In the genomic region with DNA sequence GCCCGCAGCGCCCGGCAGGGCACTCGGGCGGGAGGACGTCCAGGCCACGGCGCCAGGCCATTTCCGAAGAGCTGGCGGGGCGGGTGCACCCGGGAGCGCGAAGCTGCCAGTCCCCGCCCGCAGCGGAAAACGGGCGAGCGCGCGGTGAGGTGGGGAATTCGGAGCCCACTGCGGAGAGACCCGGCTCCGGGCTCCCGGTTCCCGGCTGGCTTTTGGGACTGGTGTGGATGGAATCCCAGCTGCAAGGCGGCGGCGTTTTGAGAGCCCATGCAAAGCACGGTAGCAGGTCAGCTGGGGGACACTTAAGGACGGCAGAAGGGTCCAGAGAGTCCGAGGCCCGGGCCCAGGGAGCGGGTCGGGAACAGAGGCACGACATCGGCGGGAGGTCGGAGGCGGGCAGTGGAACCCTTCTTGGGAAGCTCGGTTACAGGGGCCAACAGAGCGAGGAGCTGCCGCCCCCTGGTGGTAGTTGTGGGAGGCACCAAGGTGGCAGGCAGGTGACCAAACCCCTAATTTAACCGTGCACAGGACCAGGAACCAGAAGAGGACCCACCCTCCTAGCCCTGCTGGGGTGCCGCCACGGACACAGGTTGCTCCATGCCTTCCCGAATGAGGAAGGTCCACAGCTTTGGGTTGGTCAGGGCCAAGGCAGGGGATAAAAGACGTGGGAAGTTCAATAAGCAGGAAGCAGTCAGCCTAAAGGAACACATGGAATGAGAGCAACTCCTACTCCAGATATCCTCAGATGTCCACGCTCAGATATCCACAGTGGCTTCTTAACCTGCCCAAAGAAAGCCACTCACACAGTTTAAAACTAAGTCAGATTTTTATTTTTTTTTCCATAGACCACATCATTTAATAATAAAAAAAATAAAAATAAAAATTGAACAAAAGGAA, we compare ENCODE assay signal across 1 cellular context.
TF ChIP-seq lines count a peak whose summit lies in the region.

No MANE protein-coding gene starts in this region.

TF ChIP-seq in K562, 482 proteins besides CTCF, POLR2A, EP300 and RAD21 (continues in another document):
- TF ChIP-seq NR2F6 (CRISPR knock-in tag; IDR thresholded peaks at IDR 0.05) (0 out of 2 replicates have a peak, but pooled peaks have one; percentile 36), CBFA2T2 (conservative IDR thresholded peaks at IDR 0.05) (no peak), RBFOX2 (IDR thresholded peaks at IDR 0.05; ENCODE audit: low read depth, low read length) (peak; percentile 66), HLTF (IDR thresholded peaks at IDR 0.05) (peak; percentile 87; the same call in 1 of the 2 replicates), PYGO2 (tag; IDR thresholded peaks at IDR 0.05) (no peak), SNIP1 (IDR thresholded peaks at IDR 0.05; ENCODE audit: low read depth) (no peak), PCBP1 (IDR thresholded peaks at IDR 0.05; ENCODE audit: low read depth, low read length, poor library complexity, severe bottlenecking) (peak; percentile 18), ZNF830 (CRISPR knock-in tag; IDR thresholded peaks at IDR 0.05) (no peak), TEAD1 (CRISPR knock-in tag; IDR thresholded peaks at IDR 0.05) (peak in 1 of 2 experiments; percentile 32; a peak in 1 of 4 replicates), MTA3 (IDR thresholded peaks at IDR 0.05; ENCODE audit: borderline replicate concordance) (peak; percentile 47; the same call in 1 of the 2 replicates), CC2D1A (IDR thresholded peaks at IDR 0.05) (peak; percentile 84), SUPT5H (IDR thresholded peaks at IDR 0.05) (peak; percentile 67), MAFK (IDR thresholded peaks at IDR 0.05; ENCODE audit: low read length) (no peak), SMARCA5 (IDR thresholded peaks at IDR 0.05) (peak; percentile 61; the same call in 1 of the 2 replicates), ZNF695 (CRISPR knock-in tag; IDR thresholded peaks at IDR 0.05) (no peak), POLR2B (IDR thresholded peaks at IDR 0.05; ENCODE audit: low read depth, partially characterized antibody) (peak; percentile 61), SOX6 (IDR thresholded peaks at IDR 0.05) (no peak), FOXK1 (CRISPR knock-in tag; IDR thresholded peaks at IDR 0.05; ENCODE audit: borderline replicate concordance) (0 out of 2 replicates have a peak, but pooled peaks have one; percentile 52), NCOA1 (IDR thresholded peaks at IDR 0.05; ENCODE audit: low read depth) (no peak), KDM1A (IDR thresholded peaks at IDR 0.05) (no peak), ERF (CRISPR knock-in tag; IDR thresholded peaks at IDR 0.05) (0 out of 2 replicates have a peak, but pooled peaks have one; percentile 28), ZNF239 (CRISPR knock-in tag; IDR thresholded peaks at IDR 0.05) (no peak), MED1 (CRISPR knock-in tag; IDR thresholded peaks at IDR 0.05; ENCODE audit: borderline replicate concordance) (no peak), SP1 (CRISPR knock-in tag; IDR thresholded peaks at IDR 0.05) (peak; percentile 47), TBP (optimal IDR thresholded peaks at IDR 0.05; ENCODE audit: low read depth, low read length) (peak; percentile 29), SRF (CRISPR knock-in tag; IDR thresholded peaks at IDR 0.05) (0 out of 4 replicates have a peak, but pooled peaks of 1 of the 2 experiments have one; percentile 31), KAT7 (CRISPR knock-in tag; IDR thresholded peaks at IDR 0.05; ENCODE audit: borderline replicate concordance) (peak; percentile 93; the same call in 1 of the 2 replicates), PHTF2 (CRISPR knock-in tag; IDR thresholded peaks at IDR 0.05) (0 out of 2 replicates have a peak, but pooled peaks have one; percentile 9), CTBP1 (IDR thresholded peaks at IDR 0.05; ENCODE audit: borderline replicate concordance) (peak; percentile 83), RBBP5 (IDR thresholded peaks at IDR 0.05; ENCODE audit: borderline replicate concordance, insufficient read depth, low read length, poor library complexity, severe bottlenecking) (peak; percentile 73), ZNF41 (CRISPR knock-in tag; conservative IDR thresholded peaks at IDR 0.05) (no peak), DPF2 (IDR thresholded peaks at IDR 0.05) (0 out of 2 replicates have a peak, but pooled peaks have one; percentile 22), CBFA2T3 (IDR thresholded peaks at IDR 0.05) (no peak), TBL1XR1 (IDR thresholded peaks at IDR 0.05; ENCODE audit: low read length in 2 of 2) (peak in 1 of 2 experiments; percentile 46; a peak in 1 of 4 replicates), SPI1 (IDR thresholded peaks at IDR 0.05; ENCODE audit: borderline replicate concordance, low read depth, low read length) (no peak), NFIC (IDR thresholded peaks at IDR 0.05) (peak; percentile 24; the same call in 1 of the 2 replicates), ARID2 (IDR thresholded peaks at IDR 0.05) (peak; percentile 48; the same call in 1 of the 2 replicates), FIP1L1 (IDR thresholded peaks at IDR 0.05; ENCODE audit: low read depth, low read length, poor library complexity, severe bottlenecking) (peak; percentile 79), LCOR (CRISPR knock-in tag; IDR thresholded peaks at IDR 0.05) (peak; percentile 74; the same call in 1 of the 2 replicates), ZNF263 (CRISPR knock-in tag; IDR thresholded peaks at IDR 0.05; ENCODE audit: borderline replicate concordance) (0 out of 2 replicates have a peak, but pooled peaks have one; percentile 15), RHOXF2B (CRISPR knock-in tag; conservative IDR thresholded peaks at IDR 0.05) (0 out of 2 replicates have a peak, but pooled peaks have one; percentile 63)
- TF ChIP-seq, protein P1, sequence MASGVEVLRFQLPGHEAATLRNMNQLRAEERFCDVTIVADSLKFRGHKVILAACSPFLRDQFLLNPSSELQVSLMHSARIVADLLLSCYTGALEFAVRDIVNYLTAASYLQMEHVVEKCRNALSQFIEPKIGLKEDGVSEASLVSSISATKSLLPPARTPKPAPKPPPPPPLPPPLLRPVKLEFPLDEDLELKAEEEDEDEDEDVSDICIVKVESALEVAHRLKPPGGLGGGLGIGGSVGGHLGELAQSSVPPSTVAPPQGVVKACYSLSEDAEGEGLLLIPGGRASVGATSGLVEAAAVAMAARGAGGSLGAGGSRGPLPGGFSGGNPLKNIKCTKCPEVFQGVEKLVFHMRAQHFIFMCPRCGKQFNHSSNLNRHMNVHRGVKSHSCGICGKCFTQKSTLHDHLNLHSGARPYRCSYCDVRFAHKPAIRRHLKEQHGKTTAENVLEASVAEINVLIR (CRISPR knock-in tag; IDR thresholded peaks at IDR 0.05): no peak
- TF ChIP-seq, protein P2, sequence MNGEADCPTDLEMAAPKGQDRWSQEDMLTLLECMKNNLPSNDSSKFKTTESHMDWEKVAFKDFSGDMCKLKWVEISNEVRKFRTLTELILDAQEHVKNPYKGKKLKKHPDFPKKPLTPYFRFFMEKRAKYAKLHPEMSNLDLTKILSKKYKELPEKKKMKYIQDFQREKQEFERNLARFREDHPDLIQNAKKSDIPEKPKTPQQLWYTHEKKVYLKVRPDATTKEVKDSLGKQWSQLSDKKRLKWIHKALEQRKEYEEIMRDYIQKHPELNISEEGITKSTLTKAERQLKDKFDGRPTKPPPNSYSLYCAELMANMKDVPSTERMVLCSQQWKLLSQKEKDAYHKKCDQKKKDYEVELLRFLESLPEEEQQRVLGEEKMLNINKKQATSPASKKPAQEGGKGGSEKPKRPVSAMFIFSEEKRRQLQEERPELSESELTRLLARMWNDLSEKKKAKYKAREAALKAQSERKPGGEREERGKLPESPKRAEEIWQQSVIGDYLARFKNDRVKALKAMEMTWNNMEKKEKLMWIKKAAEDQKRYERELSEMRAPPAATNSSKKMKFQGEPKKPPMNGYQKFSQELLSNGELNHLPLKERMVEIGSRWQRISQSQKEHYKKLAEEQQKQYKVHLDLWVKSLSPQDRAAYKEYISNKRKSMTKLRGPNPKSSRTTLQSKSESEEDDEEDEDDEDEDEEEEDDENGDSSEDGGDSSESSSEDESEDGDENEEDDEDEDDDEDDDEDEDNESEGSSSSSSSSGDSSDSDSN (IDR thresholded peaks at IDR 0.05; ENCODE audit: borderline replicate concordance in 1 of 2, low read depth in 2 of 2, low read length in 2 of 2): peak; percentile 90 to 95; a peak in 3 of 4 replicates
- TF ChIP-seq, protein P3, sequence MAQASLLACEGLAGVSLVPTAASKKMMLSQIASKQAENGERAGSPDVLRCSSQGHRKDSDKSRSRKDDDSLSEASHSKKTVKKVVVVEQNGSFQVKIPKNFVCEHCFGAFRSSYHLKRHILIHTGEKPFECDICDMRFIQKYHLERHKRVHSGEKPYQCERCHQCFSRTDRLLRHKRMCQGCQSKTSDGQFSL (CRISPR knock-in tag; IDR thresholded peaks at IDR 0.05): no peak
- TF ChIP-seq, protein P3 (tag; IDR thresholded peaks at IDR 0.05): no peak
- TF ChIP-seq, protein P4, sequence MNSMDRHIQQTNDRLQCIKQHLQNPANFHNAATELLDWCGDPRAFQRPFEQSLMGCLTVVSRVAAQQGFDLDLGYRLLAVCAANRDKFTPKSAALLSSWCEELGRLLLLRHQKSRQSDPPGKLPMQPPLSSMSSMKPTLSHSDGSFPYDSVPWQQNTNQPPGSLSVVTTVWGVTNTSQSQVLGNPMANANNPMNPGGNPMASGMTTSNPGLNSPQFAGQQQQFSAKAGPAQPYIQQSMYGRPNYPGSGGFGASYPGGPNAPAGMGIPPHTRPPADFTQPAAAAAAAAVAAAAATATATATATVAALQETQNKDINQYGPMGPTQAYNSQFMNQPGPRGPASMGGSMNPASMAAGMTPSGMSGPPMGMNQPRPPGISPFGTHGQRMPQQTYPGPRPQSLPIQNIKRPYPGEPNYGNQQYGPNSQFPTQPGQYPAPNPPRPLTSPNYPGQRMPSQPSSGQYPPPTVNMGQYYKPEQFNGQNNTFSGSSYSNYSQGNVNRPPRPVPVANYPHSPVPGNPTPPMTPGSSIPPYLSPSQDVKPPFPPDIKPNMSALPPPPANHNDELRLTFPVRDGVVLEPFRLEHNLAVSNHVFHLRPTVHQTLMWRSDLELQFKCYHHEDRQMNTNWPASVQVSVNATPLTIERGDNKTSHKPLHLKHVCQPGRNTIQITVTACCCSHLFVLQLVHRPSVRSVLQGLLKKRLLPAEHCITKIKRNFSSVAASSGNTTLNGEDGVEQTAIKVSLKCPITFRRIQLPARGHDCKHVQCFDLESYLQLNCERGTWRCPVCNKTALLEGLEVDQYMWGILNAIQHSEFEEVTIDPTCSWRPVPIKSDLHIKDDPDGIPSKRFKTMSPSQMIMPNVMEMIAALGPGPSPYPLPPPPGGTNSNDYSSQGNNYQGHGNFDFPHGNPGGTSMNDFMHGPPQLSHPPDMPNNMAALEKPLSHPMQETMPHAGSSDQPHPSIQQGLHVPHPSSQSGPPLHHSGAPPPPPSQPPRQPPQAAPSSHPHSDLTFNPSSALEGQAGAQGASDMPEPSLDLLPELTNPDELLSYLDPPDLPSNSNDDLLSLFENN (IDR thresholded peaks at IDR 0.05; ENCODE audit: low read depth in 2 of 2, low read length in 2 of 2): peak in 1 of 2 experiments; percentile 57; a peak in 1 of 4 replicates
- TF ChIP-seq, protein P5, sequence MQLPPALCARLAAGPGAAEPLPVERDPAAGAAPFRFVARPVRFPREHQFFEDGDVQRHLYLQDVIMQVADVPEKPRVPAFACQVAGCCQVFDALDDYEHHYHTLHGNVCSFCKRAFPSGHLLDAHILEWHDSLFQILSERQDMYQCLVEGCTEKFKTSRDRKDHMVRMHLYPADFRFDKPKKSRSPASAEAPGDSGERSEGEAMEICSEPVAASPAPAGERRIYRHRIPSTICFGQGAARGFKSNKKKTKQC (CRISPR knock-in tag; IDR thresholded peaks at IDR 0.05): peak; percentile 74; the same call in 1 of the 2 replicates
- TF ChIP-seq, protein P6, sequence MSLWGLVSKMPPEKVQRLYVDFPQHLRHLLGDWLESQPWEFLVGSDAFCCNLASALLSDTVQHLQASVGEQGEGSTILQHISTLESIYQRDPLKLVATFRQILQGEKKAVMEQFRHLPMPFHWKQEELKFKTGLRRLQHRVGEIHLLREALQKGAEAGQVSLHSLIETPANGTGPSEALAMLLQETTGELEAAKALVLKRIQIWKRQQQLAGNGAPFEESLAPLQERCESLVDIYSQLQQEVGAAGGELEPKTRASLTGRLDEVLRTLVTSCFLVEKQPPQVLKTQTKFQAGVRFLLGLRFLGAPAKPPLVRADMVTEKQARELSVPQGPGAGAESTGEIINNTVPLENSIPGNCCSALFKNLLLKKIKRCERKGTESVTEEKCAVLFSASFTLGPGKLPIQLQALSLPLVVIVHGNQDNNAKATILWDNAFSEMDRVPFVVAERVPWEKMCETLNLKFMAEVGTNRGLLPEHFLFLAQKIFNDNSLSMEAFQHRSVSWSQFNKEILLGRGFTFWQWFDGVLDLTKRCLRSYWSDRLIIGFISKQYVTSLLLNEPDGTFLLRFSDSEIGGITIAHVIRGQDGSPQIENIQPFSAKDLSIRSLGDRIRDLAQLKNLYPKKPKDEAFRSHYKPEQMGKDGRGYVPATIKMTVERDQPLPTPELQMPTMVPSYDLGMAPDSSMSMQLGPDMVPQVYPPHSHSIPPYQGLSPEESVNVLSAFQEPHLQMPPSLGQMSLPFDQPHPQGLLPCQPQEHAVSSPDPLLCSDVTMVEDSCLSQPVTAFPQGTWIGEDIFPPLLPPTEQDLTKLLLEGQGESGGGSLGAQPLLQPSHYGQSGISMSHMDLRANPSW (CRISPR knock-in tag; IDR thresholded peaks at IDR 0.05): 0 out of 2 replicates have a peak, but pooled peaks have one; percentile 45
- TF ChIP-seq, protein P7, sequence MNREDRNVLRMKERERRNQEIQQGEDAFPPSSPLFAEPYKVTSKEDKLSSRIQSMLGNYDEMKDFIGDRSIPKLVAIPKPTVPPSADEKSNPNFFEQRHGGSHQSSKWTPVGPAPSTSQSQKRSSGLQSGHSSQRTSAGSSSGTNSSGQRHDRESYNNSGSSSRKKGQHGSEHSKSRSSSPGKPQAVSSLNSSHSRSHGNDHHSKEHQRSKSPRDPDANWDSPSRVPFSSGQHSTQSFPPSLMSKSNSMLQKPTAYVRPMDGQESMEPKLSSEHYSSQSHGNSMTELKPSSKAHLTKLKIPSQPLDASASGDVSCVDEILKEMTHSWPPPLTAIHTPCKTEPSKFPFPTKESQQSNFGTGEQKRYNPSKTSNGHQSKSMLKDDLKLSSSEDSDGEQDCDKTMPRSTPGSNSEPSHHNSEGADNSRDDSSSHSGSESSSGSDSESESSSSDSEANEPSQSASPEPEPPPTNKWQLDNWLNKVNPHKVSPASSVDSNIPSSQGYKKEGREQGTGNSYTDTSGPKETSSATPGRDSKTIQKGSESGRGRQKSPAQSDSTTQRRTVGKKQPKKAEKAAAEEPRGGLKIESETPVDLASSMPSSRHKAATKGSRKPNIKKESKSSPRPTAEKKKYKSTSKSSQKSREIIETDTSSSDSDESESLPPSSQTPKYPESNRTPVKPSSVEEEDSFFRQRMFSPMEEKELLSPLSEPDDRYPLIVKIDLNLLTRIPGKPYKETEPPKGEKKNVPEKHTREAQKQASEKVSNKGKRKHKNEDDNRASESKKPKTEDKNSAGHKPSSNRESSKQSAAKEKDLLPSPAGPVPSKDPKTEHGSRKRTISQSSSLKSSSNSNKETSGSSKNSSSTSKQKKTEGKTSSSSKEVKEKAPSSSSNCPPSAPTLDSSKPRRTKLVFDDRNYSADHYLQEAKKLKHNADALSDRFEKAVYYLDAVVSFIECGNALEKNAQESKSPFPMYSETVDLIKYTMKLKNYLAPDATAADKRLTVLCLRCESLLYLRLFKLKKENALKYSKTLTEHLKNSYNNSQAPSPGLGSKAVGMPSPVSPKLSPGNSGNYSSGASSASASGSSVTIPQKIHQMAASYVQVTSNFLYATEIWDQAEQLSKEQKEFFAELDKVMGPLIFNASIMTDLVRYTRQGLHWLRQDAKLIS (CRISPR knock-in tag; IDR thresholded peaks at IDR 0.05): peak; percentile 61; the same call in 1 of the 2 replicates
